Comparison of ENCODE assay signal across 14 cellular contexts in genomic region chr4:152989554-152989970, GRCh38. TPM values are rescaled to one million over a fixed set of nuclear protein-coding genes. Genes with fewer than 3 reads are reported as not detected.
DNase-seq lines count a peak whose midpoint lies in the region; ATAC-seq and TF ChIP-seq lines count a peak whose summit lies in the region.
"Had no signal": no experiment of that assay in that cellular context is flagged by ENCODE, and none has a peak within 500 bp of the region (broad histone marks: within the 10 kb centered on the region; RNA-seq: fewer than 3 reads in every experiment).

No MANE protein-coding gene starts in this region.

- peaks cover 4% of the 10 kb centered on the region; the same call in 1 of the 2 replicates for H3K4me1 Mint-ChIP-seq in WTC11
- H3K4me1 Mint-ChIP-seq: CD14-positive monocyte; CD4-positive, alpha-beta memory T cell had no signal

- POLR2A ChIA-PET in WTC11 (lab: Charles Lee), result no interaction called here

- H3K9me3 ChIP-seq in duodenal mucosa (ENCODE audit: control insufficient read depth in 1 of 2, low read length in 2 of 2) (no peaks in the 10 kb centered on the region), mucosa of rectum (ENCODE audit: control insufficient read depth in 2 of 2, low read length in 2 of 2) (no peaks in the 10 kb centered on the region), transverse colon (no peaks in the 10 kb centered on the region)
- H3K9me3 ChIP-seq: A549 had no signal

- CTCF ChIA-PET in WTC11 (lab: Charles Lee), result no interaction called here

- peak overlapping the region; percentile 47 for H3K27ac ChIP-seq in C4-2B
- peak overlapping the region; percentile 39 for H3K27ac ChIP-seq in duodenal mucosa (ENCODE audit: low read depth, low read length)
- peak overlapping the region; percentile 40 to 70 for H3K27ac ChIP-seq in mucosa of rectum (ENCODE audit: low read depth in 2 of 2, low read length in 2 of 2)
- H3K27ac ChIP-seq in transverse colon, result peak overlapping the region in 3 of 4 donors; percentile 3 to 41 (median 35)
- H3K27ac ChIP-seq: A549 had no signal

- no peak overlapping the region for H3K4me3 ChIP-seq in duodenal mucosa (ENCODE audit: low read depth in 1 of 2, low read length in 2 of 2)
- no peak overlapping the region for H3K4me3 ChIP-seq in mucosa of rectum (ENCODE audit: low read length in 2 of 2)
- no peak overlapping the region for H3K4me3 ChIP-seq in transverse colon
- H3K4me3 ChIP-seq: A549 had no signal

- no peaks in the 10 kb centered on the region for H3K36me3 Mint-ChIP-seq in WTC11
- H3K36me3 Mint-ChIP-seq: CD14-positive monocyte; CD4-positive, alpha-beta memory T cell had no signal

- peak; percentile 86 for TF ChIP-seq EP300 in transverse colon (IDR thresholded peaks at IDR 0.05; ENCODE audit: low read depth)

- TF ChIP-seq CTCF in C4-2B (conservative IDR thresholded peaks at IDR 0.05) (no peak), transverse colon (IDR thresholded peaks at IDR 0.05) (no peak), WTC11 (IDR thresholded peaks at IDR 0.05) (no peak)

- no peak overlapping the region for H3K9ac ChIP-seq in duodenal mucosa (ENCODE audit: low read depth in 1 of 2, low read length in 2 of 2)
- H3K9ac ChIP-seq in mucosa of rectum (ENCODE audit: low read depth in 1 of 2, low read length in 2 of 2), result no peak overlapping the region

- H3K27ac Mint-ChIP-seq in WTC11, result no peak overlapping the region
- H3K27ac Mint-ChIP-seq: CD14-positive monocyte; CD4-positive, alpha-beta memory T cell; H9 had no signal

- no peaks in the 10 kb centered on the region for H3K27me3 ChIP-seq in duodenal mucosa (ENCODE audit: control insufficient read depth in 1 of 2, insufficient read depth in 2 of 2, low read length in 2 of 2)
- no peaks in the 10 kb centered on the region for H3K27me3 ChIP-seq in mucosa of rectum (ENCODE audit: control insufficient read depth in 2 of 2, insufficient read depth in 2 of 2, low read length in 2 of 2)
- no peaks in the 10 kb centered on the region for H3K27me3 ChIP-seq in transverse colon

- no peaks in the 10 kb centered on the region for H3K27me3 Mint-ChIP-seq in WTC11 (ENCODE audit: low read depth)

- H3K9me3 Mint-ChIP-seq in WTC11, result no peaks in the 10 kb centered on the region
- H3K9me3 Mint-ChIP-seq: CD4-positive, alpha-beta memory T cell; H9 had no signal

- H3K4me3 Mint-ChIP-seq in WTC11, result no peak overlapping the region
- H3K4me3 Mint-ChIP-seq: CD14-positive monocyte; CD4-positive, alpha-beta memory T cell; H9 had no signal

- no peak for ATAC-seq in HG02938 (IDR thresholded peaks at IDR 0.05; ENCODE audit: unreplicated experiment)
- ATAC-seq in WTC11, result no peak
- ATAC-seq: A549 had no signal

- in situ Hi-C loops in transverse colon (cut with MboI; ENCODE audit: low pct_ligation_motif_present in 1 of 4, low pct_unique_long_range_greater_than_20kb in 1 of 4, low sequenced_read_pairs in 3 of 4), result no loop called here

- TF ChIP-seq POLR2A in transverse colon (IDR thresholded peaks at IDR 0.05), result no peak

- H3K36me3 ChIP-seq in duodenal mucosa (ENCODE audit: control insufficient read depth in 1 of 2, insufficient read depth in 2 of 2, low read length in 2 of 2) (no peaks in the 10 kb centered on the region), mucosa of rectum (ENCODE audit: control insufficient read depth in 2 of 2, insufficient read depth in 2 of 2, low read length in 2 of 2) (no peaks in the 10 kb centered on the region), transverse colon (no peaks in the 10 kb centered on the region)

- peaks cover 12% of the 10 kb centered on the region in 2 donors for H3K4me1 ChIP-seq in duodenal mucosa (ENCODE audit: control insufficient read depth in 1 of 2, insufficient read depth in 2 of 2, low read length in 2 of 2)
- H3K4me1 ChIP-seq in mucosa of rectum (ENCODE audit: control insufficient read depth in 2 of 2, insufficient read depth in 2 of 2, low read length in 2 of 2), result no peaks in the 10 kb centered on the region
- peaks cover 0 to 6% (median 1%) of the 10 kb centered on the region in 4 donors for H3K4me1 ChIP-seq in transverse colon

- DNase-seq in transverse colon (peak; percentile 50), WTC11 (ENCODE audit: low spot score) (no peak), mesenteric fat pad (ENCODE audit: low spot score) (no peak)
- DNase-seq: AML-193; CD4-positive, alpha-beta memory T cell; DMS79 treated with DMSO at 0.1 percent for 48 hours; GF-D8; H9 had no signal

- WGBS in transverse colon (ENCODE audit: low coverage in 1 of 2), 2 donors, result 13 to 90% methylated on average over 2 to 3 of the region's 3 CpGs

- intact Hi-C loops in transverse colon (cut with DNase I; ENCODE audit: low total_unique reads), result no loop called here

TF ChIP-seq in WTC11, 78 proteins besides CTCF, POLR2A, EP300 and RAD21:
- no peak for TF ChIP-seq ZNF232 (CRISPR knock-in tag; IDR thresholded peaks at IDR 0.05)
- no peak for TF ChIP-seq SMAD4 (CRISPR knock-in tag; IDR thresholded peaks at IDR 0.05)
- TF ChIP-seq ATF6 (CRISPR knock-in tag; IDR thresholded peaks at IDR 0.05), result no peak

RNA-seq across cellular contexts. Expression of gene FHDC1, which starts 53.4 kb away (rescaled TPM):
- total RNA-seq in transverse colon (10 to 100 TPM in 3 of 4 donors, 1 to 10 TPM in 1; 4.6 to 40.4 (median 15.5) TPM), WTC11 (2021) (15.5 to 18.1 TPM (median 17.1 TPM) in 3 replicates), mesenteric fat pad (1.2 TPM)
